Comparison of ENCODE assay signal across 1 cellular context in the genomic region with DNA sequence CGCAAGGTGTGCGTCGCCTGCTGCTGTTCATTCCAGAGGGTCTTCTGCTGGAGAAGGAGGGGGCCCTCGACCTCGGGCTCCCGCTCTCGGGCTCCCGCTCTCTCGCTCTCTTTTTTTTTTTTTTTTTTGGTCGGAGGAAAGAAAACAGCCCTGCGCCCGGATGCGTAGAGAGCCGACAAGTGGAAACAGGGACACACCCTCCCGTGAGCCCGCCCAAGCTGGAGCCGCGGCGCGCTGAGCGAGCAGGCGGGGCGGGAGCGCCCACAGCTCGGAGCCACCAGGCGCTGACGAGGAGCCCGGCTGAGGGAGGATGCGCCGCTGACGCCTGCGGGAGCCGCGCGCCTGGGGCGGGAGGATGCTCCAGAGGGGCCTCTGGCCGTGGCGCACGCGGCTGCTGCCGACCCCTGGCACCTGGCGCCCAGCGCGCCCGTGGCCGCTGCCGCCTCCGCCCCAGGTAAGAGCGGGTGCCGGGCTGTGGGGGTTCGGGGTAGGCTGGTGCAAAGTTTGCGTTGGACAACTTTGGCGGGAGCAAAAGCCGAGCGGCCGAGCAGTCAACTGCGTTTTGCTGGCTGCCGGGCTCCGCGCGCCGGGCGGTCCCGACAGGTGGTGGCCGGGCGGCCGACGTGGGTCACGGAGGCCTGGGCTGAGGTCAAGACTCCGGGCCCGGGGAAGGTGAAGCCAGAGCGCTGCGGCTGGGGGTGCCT.
TF ChIP-seq lines count a peak whose summit lies in the region.

A gene with protein sequence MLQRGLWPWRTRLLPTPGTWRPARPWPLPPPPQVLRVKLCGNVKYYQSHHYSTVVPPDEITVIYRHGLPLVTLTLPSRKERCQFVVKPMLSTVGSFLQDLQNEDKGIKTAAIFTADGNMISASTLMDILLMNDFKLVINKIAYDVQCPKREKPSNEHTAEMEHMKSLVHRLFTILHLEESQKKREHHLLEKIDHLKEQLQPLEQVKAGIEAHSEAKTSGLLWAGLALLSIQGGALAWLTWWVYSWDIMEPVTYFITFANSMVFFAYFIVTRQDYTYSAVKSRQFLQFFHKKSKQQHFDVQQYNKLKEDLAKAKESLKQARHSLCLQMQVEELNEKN (plus strand): TSS at position 264 of the 704 bp plus-strand sequence. CDS start 92 bp downstream, at position 356.

TF ChIP-seq in K562, 482 proteins besides CTCF, POLR2A, EP300 and RAD21 (continued from another document and continues in another):
- TF ChIP-seq, protein P1, sequence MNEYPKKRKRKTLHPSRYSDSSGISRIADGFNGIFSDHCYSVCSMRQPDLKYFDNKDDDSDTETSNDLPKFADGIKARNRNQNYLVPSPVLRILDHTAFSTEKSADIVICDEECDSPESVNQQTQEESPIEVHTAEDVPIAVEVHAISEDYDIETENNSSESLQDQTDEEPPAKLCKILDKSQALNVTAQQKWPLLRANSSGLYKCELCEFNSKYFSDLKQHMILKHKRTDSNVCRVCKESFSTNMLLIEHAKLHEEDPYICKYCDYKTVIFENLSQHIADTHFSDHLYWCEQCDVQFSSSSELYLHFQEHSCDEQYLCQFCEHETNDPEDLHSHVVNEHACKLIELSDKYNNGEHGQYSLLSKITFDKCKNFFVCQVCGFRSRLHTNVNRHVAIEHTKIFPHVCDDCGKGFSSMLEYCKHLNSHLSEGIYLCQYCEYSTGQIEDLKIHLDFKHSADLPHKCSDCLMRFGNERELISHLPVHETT (CRISPR knock-in tag; conservative IDR thresholded peaks at IDR 0.05 in 1 of 2, IDR thresholded peaks at IDR 0.05 in 1 of 2), result 0 out of 4 replicates have a peak, but pooled peaks of 1 of the 2 experiments have one; percentile 17
- TF ChIP-seq HMGN3 (IDR thresholded peaks at IDR 0.05; ENCODE audit: borderline replicate concordance, extremely low read depth, insufficient read length, low read depth, low read length) (no peak), DDX20 (tag; IDR thresholded peaks at IDR 0.05; ENCODE audit: low read depth) (no peak), PHF20 (IDR thresholded peaks at IDR 0.05; ENCODE audit: partially characterized antibody) (no peak), FOSL1 (tag; conservative IDR thresholded peaks at IDR 0.05) (no peak), ETS1 (conservative IDR thresholded peaks at IDR 0.05; ENCODE audit: control insufficient read depth, low read depth, low read length) (peak; percentile 51; the same call in 1 of the 2 replicates), TCF7L2 (IDR thresholded peaks at IDR 0.05; ENCODE audit: low read depth, low read length) (no peak), HDAC1 (IDR thresholded peaks at IDR 0.05) (no peak), ZNF785 (CRISPR knock-in tag; IDR thresholded peaks at IDR 0.05) (no peak), ZNF561 (CRISPR knock-in tag; conservative IDR thresholded peaks at IDR 0.05) (no peak), DLX4 (CRISPR knock-in tag; IDR thresholded peaks at IDR 0.05) (no peak), GTF2A2 (tag; IDR thresholded peaks at IDR 0.05) (no peak), BCLAF1 (IDR thresholded peaks at IDR 0.05; ENCODE audit: borderline replicate concordance in 1 of 2, control insufficient read depth in 1 of 2, low read depth in 2 of 2, low read length in 1 of 2) (no peak)
- TF ChIP-seq, protein P2, sequence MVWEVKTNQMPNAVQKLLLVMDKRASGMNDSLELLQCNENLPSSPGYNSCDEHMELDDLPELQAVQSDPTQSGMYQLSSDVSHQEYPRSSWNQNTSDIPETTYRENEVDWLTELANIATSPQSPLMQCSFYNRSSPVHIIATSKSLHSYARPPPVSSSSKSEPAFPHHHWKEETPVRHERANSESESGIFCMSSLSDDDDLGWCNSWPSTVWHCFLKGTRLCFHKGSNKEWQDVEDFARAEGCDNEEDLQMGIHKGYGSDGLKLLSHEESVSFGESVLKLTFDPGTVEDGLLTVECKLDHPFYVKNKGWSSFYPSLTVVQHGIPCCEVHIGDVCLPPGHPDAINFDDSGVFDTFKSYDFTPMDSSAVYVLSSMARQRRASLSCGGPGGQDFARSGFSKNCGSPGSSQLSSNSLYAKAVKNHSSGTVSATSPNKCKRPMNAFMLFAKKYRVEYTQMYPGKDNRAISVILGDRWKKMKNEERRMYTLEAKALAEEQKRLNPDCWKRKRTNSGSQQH (CRISPR knock-in tag; IDR thresholded peaks at IDR 0.05), result no peak
- TF ChIP-seq, protein P3, sequence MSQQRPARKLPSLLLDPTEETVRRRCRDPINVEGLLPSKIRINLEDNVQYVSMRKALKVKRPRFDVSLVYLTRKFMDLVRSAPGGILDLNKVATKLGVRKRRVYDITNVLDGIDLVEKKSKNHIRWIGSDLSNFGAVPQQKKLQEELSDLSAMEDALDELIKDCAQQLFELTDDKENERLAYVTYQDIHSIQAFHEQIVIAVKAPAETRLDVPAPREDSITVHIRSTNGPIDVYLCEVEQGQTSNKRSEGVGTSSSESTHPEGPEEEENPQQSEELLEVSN (IDR thresholded peaks at IDR 0.05; ENCODE audit: borderline replicate concordance in 1 of 2, extremely low read depth in 1 of 2, insufficient read depth in 1 of 2, insufficient read length in 1 of 2, low read depth in 1 of 2, low read length in 1 of 2, poor library complexity in 1 of 2, severe bottlenecking in 1 of 2), result peak; percentile 30 to 78
- TF ChIP-seq, protein P4, sequence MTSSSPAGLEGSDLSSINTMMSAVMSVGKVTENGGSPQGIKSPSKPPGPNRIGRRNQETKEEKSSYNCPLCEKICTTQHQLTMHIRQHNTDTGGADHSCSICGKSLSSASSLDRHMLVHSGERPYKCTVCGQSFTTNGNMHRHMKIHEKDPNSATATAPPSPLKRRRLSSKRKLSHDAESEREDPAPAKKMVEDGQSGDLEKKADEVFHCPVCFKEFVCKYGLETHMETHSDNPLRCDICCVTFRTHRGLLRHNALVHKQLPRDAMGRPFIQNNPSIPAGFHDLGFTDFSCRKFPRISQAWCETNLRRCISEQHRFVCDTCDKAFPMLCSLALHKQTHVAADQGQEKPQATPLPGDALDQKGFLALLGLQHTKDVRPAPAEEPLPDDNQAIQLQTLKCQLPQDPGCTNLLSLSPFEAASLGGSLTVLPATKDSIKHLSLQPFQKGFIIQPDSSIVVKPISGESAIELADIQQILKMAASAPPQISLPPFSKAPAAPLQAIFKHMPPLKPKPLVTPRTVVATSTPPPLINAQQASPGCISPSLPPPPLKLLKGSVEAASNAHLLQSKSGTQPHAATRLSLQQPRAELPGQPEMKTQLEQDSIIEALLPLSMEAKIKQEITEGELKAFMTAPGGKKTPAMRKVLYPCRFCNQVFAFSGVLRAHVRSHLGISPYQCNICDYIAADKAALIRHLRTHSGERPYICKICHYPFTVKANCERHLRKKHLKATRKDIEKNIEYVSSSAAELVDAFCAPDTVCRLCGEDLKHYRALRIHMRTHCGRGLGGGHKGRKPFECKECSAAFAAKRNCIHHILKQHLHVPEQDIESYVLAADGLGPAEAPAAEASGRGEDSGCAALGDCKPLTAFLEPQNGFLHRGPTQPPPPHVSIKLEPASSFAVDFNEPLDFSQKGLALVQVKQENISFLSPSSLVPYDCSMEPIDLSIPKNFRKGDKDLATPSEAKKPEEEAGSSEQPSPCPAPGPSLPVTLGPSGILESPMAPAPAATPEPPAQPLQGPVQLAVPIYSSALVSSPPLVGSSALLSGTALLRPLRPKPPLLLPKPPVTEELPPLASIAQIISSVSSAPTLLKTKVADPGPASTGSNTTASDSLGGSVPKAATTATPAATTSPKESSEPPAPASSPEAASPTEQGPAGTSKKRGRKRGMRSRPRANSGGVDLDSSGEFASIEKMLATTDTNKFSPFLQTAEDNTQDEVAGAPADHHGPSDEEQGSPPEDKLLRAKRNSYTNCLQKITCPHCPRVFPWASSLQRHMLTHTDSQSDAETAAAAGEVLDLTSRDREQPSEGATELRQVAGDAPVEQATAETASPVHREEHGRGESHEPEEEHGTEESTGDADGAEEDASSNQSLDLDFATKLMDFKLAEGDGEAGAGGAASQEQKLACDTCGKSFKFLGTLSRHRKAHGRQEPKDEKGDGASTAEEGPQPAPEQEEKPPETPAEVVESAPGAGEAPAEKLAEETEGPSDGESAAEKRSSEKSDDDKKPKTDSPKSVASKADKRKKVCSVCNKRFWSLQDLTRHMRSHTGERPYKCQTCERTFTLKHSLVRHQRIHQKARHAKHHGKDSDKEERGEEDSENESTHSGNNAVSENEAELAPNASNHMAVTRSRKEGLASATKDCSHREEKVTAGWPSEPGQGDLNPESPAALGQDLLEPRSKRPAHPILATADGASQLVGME (CRISPR knock-in tag; IDR thresholded peaks at IDR 0.05), result peak; percentile 71; the same call in 1 of the 2 replicates
- TF ChIP-seq, protein P5, sequence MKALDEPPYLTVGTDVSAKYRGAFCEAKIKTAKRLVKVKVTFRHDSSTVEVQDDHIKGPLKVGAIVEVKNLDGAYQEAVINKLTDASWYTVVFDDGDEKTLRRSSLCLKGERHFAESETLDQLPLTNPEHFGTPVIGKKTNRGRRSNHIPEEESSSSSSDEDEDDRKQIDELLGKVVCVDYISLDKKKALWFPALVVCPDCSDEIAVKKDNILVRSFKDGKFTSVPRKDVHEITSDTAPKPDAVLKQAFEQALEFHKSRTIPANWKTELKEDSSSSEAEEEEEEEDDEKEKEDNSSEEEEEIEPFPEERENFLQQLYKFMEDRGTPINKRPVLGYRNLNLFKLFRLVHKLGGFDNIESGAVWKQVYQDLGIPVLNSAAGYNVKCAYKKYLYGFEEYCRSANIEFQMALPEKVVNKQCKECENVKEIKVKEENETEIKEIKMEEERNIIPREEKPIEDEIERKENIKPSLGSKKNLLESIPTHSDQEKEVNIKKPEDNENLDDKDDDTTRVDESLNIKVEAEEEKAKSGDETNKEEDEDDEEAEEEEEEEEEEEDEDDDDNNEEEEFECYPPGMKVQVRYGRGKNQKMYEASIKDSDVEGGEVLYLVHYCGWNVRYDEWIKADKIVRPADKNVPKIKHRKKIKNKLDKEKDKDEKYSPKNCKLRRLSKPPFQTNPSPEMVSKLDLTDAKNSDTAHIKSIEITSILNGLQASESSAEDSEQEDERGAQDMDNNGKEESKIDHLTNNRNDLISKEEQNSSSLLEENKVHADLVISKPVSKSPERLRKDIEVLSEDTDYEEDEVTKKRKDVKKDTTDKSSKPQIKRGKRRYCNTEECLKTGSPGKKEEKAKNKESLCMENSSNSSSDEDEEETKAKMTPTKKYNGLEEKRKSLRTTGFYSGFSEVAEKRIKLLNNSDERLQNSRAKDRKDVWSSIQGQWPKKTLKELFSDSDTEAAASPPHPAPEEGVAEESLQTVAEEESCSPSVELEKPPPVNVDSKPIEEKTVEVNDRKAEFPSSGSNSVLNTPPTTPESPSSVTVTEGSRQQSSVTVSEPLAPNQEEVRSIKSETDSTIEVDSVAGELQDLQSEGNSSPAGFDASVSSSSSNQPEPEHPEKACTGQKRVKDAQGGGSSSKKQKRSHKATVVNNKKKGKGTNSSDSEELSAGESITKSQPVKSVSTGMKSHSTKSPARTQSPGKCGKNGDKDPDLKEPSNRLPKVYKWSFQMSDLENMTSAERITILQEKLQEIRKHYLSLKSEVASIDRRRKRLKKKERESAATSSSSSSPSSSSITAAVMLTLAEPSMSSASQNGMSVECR (CRISPR knock-in tag; IDR thresholded peaks at IDR 0.05), result no peak; the same call in 1 of the 2 replicates
